In genomic region chr10:112949128-112949823, GRCh38 we compare ENCODE assay signal across 1 cellular context.
TF ChIP-seq lines count a peak whose summit lies in the region.

No MANE protein-coding gene starts in this region.

TF ChIP-seq in HepG2, 621 proteins besides CTCF, POLR2A, EP300 and RAD21 (continued from another document and continues in another):
- TF ChIP-seq ZNF367 (CRISPR knock-in tag; IDR thresholded peaks at IDR 0.05; ENCODE audit: borderline replicate concordance) (no peak), SSRP1 (CRISPR knock-in tag; IDR thresholded peaks at IDR 0.05) (no peak), ZSCAN12 (CRISPR knock-in tag; IDR thresholded peaks at IDR 0.05) (no peak), ZFP41 (CRISPR knock-in tag; IDR thresholded peaks at IDR 0.05; ENCODE audit: borderline replicate concordance) (no peak), TAF1 (CRISPR knock-in tag; IDR thresholded peaks at IDR 0.05) (no peak; the same call in 1 of the 2 replicates), ZNF589 (CRISPR knock-in tag; conservative IDR thresholded peaks at IDR 0.05) (no peak), ZNF616 (CRISPR knock-in tag; IDR thresholded peaks at IDR 0.05; ENCODE audit: low read depth) (no peak), ZKSCAN5 (CRISPR knock-in tag; IDR thresholded peaks at IDR 0.05) (no peak; the same call in 1 of the 2 replicates), NBN (conservative IDR thresholded peaks at IDR 0.05) (no peak), ARID4A (CRISPR knock-in tag; IDR thresholded peaks at IDR 0.05; ENCODE audit: borderline replicate concordance) (no peak), MXI1 (IDR thresholded peaks at IDR 0.05; ENCODE audit: borderline replicate concordance, low read depth, low read length) (0 out of 3 replicates have a peak, but pooled peaks have one; percentile 12), RCOR2 (CRISPR knock-in tag; IDR thresholded peaks at IDR 0.05) (no peak), ZNF101 (CRISPR knock-in tag; IDR thresholded peaks at IDR 0.05; ENCODE audit: borderline replicate concordance, low read depth) (no peak), ZNF672 (CRISPR knock-in tag; IDR thresholded peaks at IDR 0.05) (no peak), ZNF333 (CRISPR knock-in tag; IDR thresholded peaks at IDR 0.05; ENCODE audit: borderline replicate concordance) (no peak), AHR (CRISPR knock-in tag; IDR thresholded peaks at IDR 0.05) (no peak), TFE3 (CRISPR knock-in tag; IDR thresholded peaks at IDR 0.05) (no peak), CBX1 (IDR thresholded peaks at IDR 0.05; ENCODE audit: low read depth) (no peak), ZNF75D (CRISPR knock-in tag; IDR thresholded peaks at IDR 0.05; ENCODE audit: borderline replicate concordance) (no peak), IKZF4 (CRISPR knock-in tag; IDR thresholded peaks at IDR 0.05; ENCODE audit: borderline replicate concordance, low read depth, not compliant biosample characterization) (no peak), FOXK1 (CRISPR knock-in tag; IDR thresholded peaks at IDR 0.05; ENCODE audit: borderline replicate concordance, low read depth) (no peak), MIXL1 (CRISPR knock-in tag; IDR thresholded peaks at IDR 0.05) (0 out of 2 replicates have a peak, but pooled peaks have one; percentile 35), FOXP4 (CRISPR knock-in tag; IDR thresholded peaks at IDR 0.05) (peak; percentile 9), ATF7-NPFF (CRISPR knock-in tag; IDR thresholded peaks at IDR 0.05; ENCODE audit: low read depth) (no peak), ISL2 (CRISPR knock-in tag; IDR thresholded peaks at IDR 0.05) (no peak), ZMAT3 (CRISPR knock-in tag; conservative IDR thresholded peaks at IDR 0.05) (no peak), KDM2A (CRISPR knock-in tag; IDR thresholded peaks at IDR 0.05; ENCODE audit: borderline replicate concordance, low read depth) (no peak), RARA (CRISPR knock-in tag; IDR thresholded peaks at IDR 0.05) (no peak), BORCS8-MEF2B (CRISPR knock-in tag; IDR thresholded peaks at IDR 0.05) (no peak), ZNF446 (CRISPR knock-in tag; IDR thresholded peaks at IDR 0.05) (no peak), PAXIP1 (CRISPR knock-in tag; conservative IDR thresholded peaks at IDR 0.05) (peak; percentile 60), CHD4 (IDR thresholded peaks at IDR 0.05; ENCODE audit: borderline replicate concordance, low read length) (peak; percentile 13; the same call in 1 of the 2 replicates), DRAP1 (CRISPR knock-in tag; IDR thresholded peaks at IDR 0.05) (no peak), ZNF281 (CRISPR knock-in tag; IDR thresholded peaks at IDR 0.05; ENCODE audit: borderline replicate concordance) (no peak), SRY (CRISPR knock-in tag; IDR thresholded peaks at IDR 0.05) (no peak), HOMEZ (CRISPR knock-in tag; IDR thresholded peaks at IDR 0.05; ENCODE audit: low read depth) (no peak), YEATS4 (CRISPR knock-in tag; IDR thresholded peaks at IDR 0.05; ENCODE audit: borderline replicate concordance) (peak; percentile 27; the same call in 1 of the 2 replicates), ZNF746 (CRISPR knock-in tag; IDR thresholded peaks at IDR 0.05) (no peak; the same call in 1 of the 2 replicates), SOX6 (IDR thresholded peaks at IDR 0.05) (no peak), SOX6 (CRISPR knock-in tag; IDR thresholded peaks at IDR 0.05) (no peak), GZF1 (CRISPR knock-in tag; IDR thresholded peaks at IDR 0.05) (no peak), CBFB (CRISPR knock-in tag; IDR thresholded peaks at IDR 0.05) (no peak), ARID3A (IDR thresholded peaks at IDR 0.05; ENCODE audit: low read depth, low read length) (no peak), NKX3-1 (CRISPR knock-in tag; IDR thresholded peaks at IDR 0.05) (no peak), CENPBD1 (CRISPR knock-in tag; IDR thresholded peaks at IDR 0.05; ENCODE audit: borderline replicate concordance, low read depth) (no peak), ZNF580 (CRISPR knock-in tag; IDR thresholded peaks at IDR 0.05; ENCODE audit: borderline replicate concordance, low read depth) (no peak), GABPB1 (CRISPR knock-in tag; IDR thresholded peaks at IDR 0.05) (no peak), U2AF1 (optimal IDR thresholded peaks at IDR 0.05; ENCODE audit: low read depth, low read length) (no peak), ZNF530 (CRISPR knock-in tag; IDR thresholded peaks at IDR 0.05; ENCODE audit: low read depth) (no peak)
